ENCODE assay signal across 9 cellular contexts in the genomic region with DNA sequence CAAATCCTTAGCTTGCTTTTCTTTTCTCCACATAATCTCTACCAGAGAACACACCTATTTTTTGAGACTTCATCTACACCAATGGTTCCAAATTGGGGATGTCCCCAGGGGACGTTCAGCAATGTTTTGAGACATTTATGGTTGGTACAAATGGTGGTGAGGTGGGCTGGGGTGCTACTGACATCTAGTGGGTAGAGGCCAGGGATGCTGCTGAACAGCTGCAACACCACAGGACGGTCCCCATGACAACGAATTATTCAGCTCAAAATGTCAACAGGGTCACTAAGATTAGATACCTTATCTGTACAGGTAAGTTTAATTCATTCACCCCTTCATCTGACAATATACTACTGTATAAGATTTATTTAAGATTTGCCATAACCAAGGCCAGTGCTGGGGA. TPM values are rescaled to one million over a fixed set of nuclear protein-coding genes. Genes with fewer than 3 reads are reported as not detected.
A peak's percentile ranks its signal among the peaks of the same experiment; 100 is the strongest.
DNase-seq lines count a peak whose midpoint lies in the region; ATAC-seq and TF ChIP-seq lines count a peak whose summit lies in the region.
"Had no signal": no experiment of that assay in that cellular context is flagged by ENCODE, and none has a peak within 500 bp of the region (broad histone marks: within the 10 kb centered on the region; RNA-seq: fewer than 3 reads in every experiment).

No MANE protein-coding gene starts in this region.

- no peak overlapping the region for H3K4me3 Mint-ChIP-seq in activated T-helper 2 cell treated with anti-CD3 and anti-CD28 coated beads, Interferon-gamma antibody, Interleukin-2, Interleukin-4, amounts not matched to agents 10 μg/mL and 5 μg/mL and 100 μg/mL, durations not matched to agents 14 hours and 24 hours and 36 hours (ENCODE audit: low read depth)

- peaks cover 2% of the 10 kb centered on the region; the same call in 1 of the 2 replicates for H3K79me2 ChIP-seq in DND-41 (ENCODE audit: insufficient read depth, low read length)

- peaks cover 7% of the 10 kb centered on the region for H3K9me3 Mint-ChIP-seq in activated T-helper 2 cell treated with anti-CD3 and anti-CD28 coated beads, Interferon-gamma antibody, Interleukin-2, Interleukin-4, amounts not matched to agents 10 μg/mL and 5 μg/mL and 100 μg/mL, durations not matched to agents 14 hours and 24 hours and 36 hours

- no peaks in the 10 kb centered on the region for H3K27me3 ChIP-seq in DND-41 (ENCODE audit: insufficient read depth, low read length, poor library complexity)
- H3K27me3 ChIP-seq in prostate gland (replicated peaks; ENCODE audit: insufficient read depth), result no peaks in the 10 kb centered on the region

- peak overlapping the region; percentile 9 for H3K27ac Mint-ChIP-seq in activated T-helper 2 cell treated with anti-CD3 and anti-CD28 coated beads, Interferon-gamma antibody, Interleukin-2, Interleukin-4, amounts not matched to agents 10 μg/mL and 5 μg/mL and 100 μg/mL, durations not matched to agents 14 hours and 24 hours and 36 hours

- H3K27ac ChIP-seq in DND-41 (ENCODE audit: low read length) (no peak overlapping the region), prostate gland (peak overlapping the region in 1 of 2 donors; percentile 32)

- H3K4me3 ChIP-seq in DND-41 (ENCODE audit: low read depth in 1 of 2, low read length in 2 of 2) (no peak overlapping the region), prostate gland (no peak overlapping the region)

- no peaks in the 10 kb centered on the region for H4K20me1 ChIP-seq in DND-41 (ENCODE audit: insufficient read depth, low read length)

- peaks cover 8% of the 10 kb centered on the region for H3K4me1 Mint-ChIP-seq in activated T-helper 2 cell treated with anti-CD3 and anti-CD28 coated beads, Interferon-gamma antibody, Interleukin-2, Interleukin-4, amounts not matched to agents 10 μg/mL and 5 μg/mL and 100 μg/mL, durations not matched to agents 14 hours and 24 hours and 36 hours (ENCODE audit: low read depth)

- H3K27me3 Mint-ChIP-seq in activated T-helper 2 cell treated with anti-CD3 and anti-CD28 coated beads, Interferon-gamma antibody, Interleukin-2, Interleukin-4, amounts not matched to agents 10 μg/mL and 5 μg/mL and 100 μg/mL, durations not matched to agents 14 hours and 24 hours and 36 hours (ENCODE audit: low read depth), result no peaks in the 10 kb centered on the region

- no peak overlapping the region for H3K4me2 ChIP-seq in DND-41 (ENCODE audit: insufficient read depth, low read length)

- peaks cover 65% of the 10 kb centered on the region for H3K36me3 Mint-ChIP-seq in activated T-helper 2 cell treated with anti-CD3 and anti-CD28 coated beads, Interferon-gamma antibody, Interleukin-2, Interleukin-4, amounts not matched to agents 10 μg/mL and 5 μg/mL and 100 μg/mL, durations not matched to agents 14 hours and 24 hours and 36 hours (ENCODE audit: low read depth)

- no peak overlapping the region for H3K9ac ChIP-seq in DND-41 (ENCODE audit: low read depth, low read length)

- no peak for TF ChIP-seq POLR2A in prostate gland (IDR thresholded peaks at IDR 0.05)

- no peak overlapping the region for H2AFZ ChIP-seq in DND-41 (ENCODE audit: low read depth, low read length)

- peaks cover 20% of the 10 kb centered on the region for H3K9me3 ChIP-seq in DND-41 (ENCODE audit: insufficient read depth, low read length, severe bottlenecking)
- H3K9me3 ChIP-seq in prostate gland, result no peaks in the 10 kb centered on the region

- H3K36me3 ChIP-seq in DND-41 (ENCODE audit: insufficient read depth, low read length) (peaks cover 58% of the 10 kb centered on the region), prostate gland (peaks cover 0 to 5% of the 10 kb centered on the region in 2 donors)

- H3K4me1 ChIP-seq in DND-41 (ENCODE audit: insufficient read depth, low read length) (peaks cover 11% of the 10 kb centered on the region), prostate gland (replicated peaks) (peaks cover 11% of the 10 kb centered on the region)

- intact Hi-C loops in activated T-helper 2 cell treated with anti-CD3 and anti-CD28 coated beads, Interferon-gamma antibody, Interleukin-2, Interleukin-4, amounts not matched to agents 10 μg/mL and 5 μg/mL and 100 μg/mL, durations not matched to agents 14 hours and 24 hours and 36 hours (cut with micrococcal nuclease), result no loop called here
- intact Hi-C loops in prostate gland (cut with DNase I), result no loop called here

- TF ChIP-seq CTCF in DND-41 (IDR thresholded peaks at IDR 0.05; ENCODE audit: borderline replicate concordance, extremely low read depth, low read length, poor library complexity, severe bottlenecking) (peak; percentile 71), prostate gland (IDR thresholded peaks at IDR 0.05) (no peak)

- ATAC-seq in DND-41 (ENCODE audit: insufficient read depth, low read depth) (peak; percentile 89), HG03342 (IDR thresholded peaks at IDR 0.05; ENCODE audit: unreplicated experiment) (peak; percentile 47), left lobe of liver (peak; percentile 36)

- DNase-seq in DND-41 (peak; percentile 52), left lobe of liver (ENCODE audit: low spot score) (no peak), C1 segment of cervical spinal cord (lab: John Stamatoyannopoulos, UW) (no peak), NCI-H2227 (lab: John Stamatoyannopoulos, UW; ENCODE audit: unreplicated experiment) (no peak), prostate gland (ENCODE audit: low spot score) (no peak)
- no peak for DNase-seq in activated T-helper 2 cell treated with anti-CD3 and anti-CD28 coated beads, Interferon-gamma antibody, Interleukin-2, Interleukin-4, amounts not matched to agents 10 μg/mL and 5 μg/mL and 100 μg/mL, durations not matched to agents 14 hours and 24 hours and 36 hours (ENCODE audit: low spot score)
- DNase-seq in stimulated activated CD4-positive, alpha-beta T cell treated with anti-CD3 and anti-CD28 coated beads, Interleukin-4, amount 100 ng/mL, for 4 hours, result no peak
- DNase-seq: activated effector memory CD4-positive, alpha-beta T cell treated with anti-CD3 and anti-CD28 coated beads, Interleukin-2, amount 50 U/mL, for 16 hours had no signal

- WGBS in prostate gland, result 66% methylated on average over 3 of the region's 3 CpGs

RNA-seq across cellular contexts. Expression of gene GK5, which starts 14.4 kb away (rescaled TPM):
- 20.1 and 22.0 TPM in 2 replicates for total RNA-seq in activated T-helper 2 cell treated with anti-CD3 and anti-CD28 coated beads, Interferon-gamma antibody, Interleukin-2, Interleukin-4, amounts not matched to agents 10 μg/mL and 5 μg/mL and 100 μg/mL, durations not matched to agents 14 hours and 24 hours and 36 hours
- 7.2 TPM for total RNA-seq in left lobe of liver
- 10 to 100 TPM; 34.4 to 54.9 TPM for total RNA-seq in prostate gland

Comparison
In these comparisons a context has a peak if more than half of its experiments do, and no peak if none do; other contexts are left out.
1. ATAC-seq: peak in every context shown above with its lines; median percentile 89 in DND-41; 47 in HG03342; 36 in left lobe of liver.